Comparison of ENCODE assay signal across 9 cellular contexts in genomic region chr11:117824571-117825537, GRCh38. TPM values are rescaled to one million over a fixed set of nuclear protein-coding genes. Genes with fewer than 3 reads are reported as not detected.
DNase-seq lines count a peak whose midpoint lies in the region; ATAC-seq and TF ChIP-seq lines count a peak whose summit lies in the region.
"Had no signal": no experiment of that assay in that cellular context is flagged by ENCODE, and none has a peak within 500 bp of the region (broad histone marks: within the 10 kb centered on the region; RNA-seq: fewer than 3 reads in every experiment).

FXYD2 (minus strand) TSS chr11:117824744; CDS start chr11:117824678, 66 bp downstream.

- no peak within 1 kb of the TSS for H3K4me3 ChIP-seq in hepatocyte
- H3K4me3 ChIP-seq: MG63, thoracic aorta had no signal

- 78% methylated on average over 22 of the region's 22 CpGs for whole genome bisulfite sequencing in hepatocyte (ENCODE audit: low lambda C conversion rate, missing lambda C conversion rate)

- no peaks in the 10 kb centered on the region for H3K9me3 Mint-ChIP-seq in activated naive CD8-positive, alpha-beta T cell (ENCODE audit: low read depth)
- H3K9me3 Mint-ChIP-seq in stimulated activated naive CD8-positive, alpha-beta T cell treated with anti-CD3 and anti-CD28 coated beads, Interleukin-15, amount 100 ng/mL, for 72 hours: no peaks in the 10 kb centered on the region

- H2AFZ ChIP-seq in hepatocyte: no peak within 1 kb of the TSS

- no peaks in the 10 kb centered on the region for H3K27me3 Mint-ChIP-seq in activated naive CD8-positive, alpha-beta T cell
- no peaks in the 10 kb centered on the region for H3K27me3 Mint-ChIP-seq in stimulated activated naive CD8-positive, alpha-beta T cell treated with anti-CD3 and anti-CD28 coated beads, Interleukin-15, amount 100 ng/mL, for 72 hours

- no peak for ATAC-seq in stimulated activated naive CD8-positive, alpha-beta T cell treated with anti-CD3 and anti-CD28 coated beads, Interleukin-15, amount 100 ng/mL, for 72 hours
- ATAC-seq in HG02885 (IDR thresholded peaks at IDR 0.05; ENCODE audit: poor library complexity, unreplicated experiment) (no peak), GM18909 (IDR thresholded peaks at IDR 0.05; ENCODE audit: poor library complexity, unreplicated experiment) (no peak)

- H3K4me1 Mint-ChIP-seq in activated naive CD8-positive, alpha-beta T cell (ENCODE audit: low read depth): peaks cover 69% of the 10 kb centered on the region
- peaks cover 88% of the 10 kb centered on the region for H3K4me1 Mint-ChIP-seq in stimulated activated naive CD8-positive, alpha-beta T cell treated with anti-CD3 and anti-CD28 coated beads, Interleukin-15, amount 100 ng/mL, for 72 hours

- H3K36me3 ChIP-seq in hepatocyte (replicated peaks; ENCODE audit: insufficient read depth, low read depth): no peaks in the 10 kb centered on the region
- H3K36me3 ChIP-seq: MG63, thoracic aorta had no signal

- no peaks in the 10 kb centered on the region for H3K36me3 Mint-ChIP-seq in activated naive CD8-positive, alpha-beta T cell

- H3K4me2 ChIP-seq in hepatocyte: peak within 1 kb of the TSS; percentile 46

- H3K27ac Mint-ChIP-seq in activated naive CD8-positive, alpha-beta T cell: peak within 1 kb of the TSS; percentile 75
- H3K27ac Mint-ChIP-seq in stimulated activated naive CD8-positive, alpha-beta T cell treated with anti-CD3 and anti-CD28 coated beads, Interleukin-15, amount 100 ng/mL, for 72 hours: peak within 1 kb of the TSS; percentile 93 to 95

- H3K4me3 Mint-ChIP-seq in activated naive CD8-positive, alpha-beta T cell: no peak within 1 kb of the TSS
- peak within 1 kb of the TSS; percentile 64 to 74 for H3K4me3 Mint-ChIP-seq in stimulated activated naive CD8-positive, alpha-beta T cell treated with anti-CD3 and anti-CD28 coated beads, Interleukin-15, amount 100 ng/mL, for 72 hours

- no peaks in the 10 kb centered on the region for H3K9me2 ChIP-seq in hepatocyte (replicated peaks; ENCODE audit: insufficient read depth)

- peak within 1 kb of the TSS; percentile 30 for H3K27ac ChIP-seq in hepatocyte

- no peaks in the 10 kb centered on the region for H3K27me3 ChIP-seq in hepatocyte
- H3K27me3 ChIP-seq: MG63 had no signal

- no peak for TF ChIP-seq EP300 in Ishikawa (IDR thresholded peaks at IDR 0.05; ENCODE audit: borderline replicate concordance)

- H3K79me2 ChIP-seq in hepatocyte: no peaks in the 10 kb centered on the region

- H3K9me3 ChIP-seq in hepatocyte (ENCODE audit: low read depth): no peaks in the 10 kb centered on the region
- H3K9me3 ChIP-seq: MG63, thoracic aorta had no signal

- H3K4me1 ChIP-seq in hepatocyte (ENCODE audit: insufficient read depth): peaks cover 32% of the 10 kb centered on the region

- no peaks in the 10 kb centered on the region for H4K20me1 ChIP-seq in hepatocyte (ENCODE audit: insufficient read depth, poor library complexity, severe bottlenecking)

- no peak for TF ChIP-seq CTCF in hepatocyte (IDR thresholded peaks at IDR 0.05; ENCODE audit: poor library complexity)

- no peak for DNase-seq in hepatocyte (ENCODE audit: low spot score)
- no peak for DNase-seq in stimulated activated naive CD8-positive, alpha-beta T cell treated with anti-CD3 and anti-CD28 coated beads, Interleukin-15, amount 100 ng/mL, for 72 hours
- DNase-seq in HuH-7.5 (ENCODE audit: low spot score): no peak
- DNase-seq: MG63 had no signal

- TF ChIP-seq RAD21 in Ishikawa (IDR thresholded peaks at IDR 0.05; ENCODE audit: low read depth): no peak

TF ChIP-seq in Ishikawa, 13 proteins besides CTCF, POLR2A, EP300 and RAD21:
- TF ChIP-seq CEBPB (IDR thresholded peaks at IDR 0.05): 0 out of 2 replicates have a peak, but pooled peaks have one; percentile 8
- no peak for TF ChIP-seq MAX (IDR thresholded peaks at IDR 0.05)

RNA-seq across cellular contexts. Expression of gene FXYD2, which starts in this region (rescaled TPM):
- 72.7 and 100 TPM in 2 replicates for total RNA-seq in hepatocyte
- polyA plus RNA-seq in hepatocyte: 93.8 and 97.7 TPM in 2 replicates
- total RNA-seq: thoracic aorta had no signal
